In genomic region chr1:177283380-177283779, GRCh38 we compare ENCODE assay signal across 18 cellular contexts.
"Had no signal": no experiment of that assay in that cellular context is flagged by ENCODE, and none has a peak within 500 bp of the region (broad histone marks: within the 10 kb centered on the region; RNA-seq: fewer than 3 reads in every experiment).

No MANE protein-coding gene starts in this region.

- H3K27me3 ChIP-seq: MG63 had no signal

- DNase-seq: KBM-7, MG63, NCI-H1092 treated with DMSO at 0.1 percent for 48 hours, NCI-H1436, NCI-H187, NCI-H2029, NCI-H2081 treated with DMSO at 0.1 percent for 48 hours, NCI-H2171, NCI-H446, NCI-H510A, NCI-H524 treated with DMSO at 0.1 percent for 48 hours, NCI-H69, NCI-H774, RPMI8226, SHP77, SK-N-SH, SW 1271 had no signal

- H3K4me2 ChIP-seq: SK-N-SH had no signal

- H3K9me3 ChIP-seq: SK-N-SH had no signal

- H3K4me3 ChIP-seq: MG63 had no signal

- H3K9ac ChIP-seq: SK-N-SH had no signal

- H3K36me3 ChIP-seq: MG63 had no signal

- H3K27ac ChIP-seq: HL-60 had no signal
